In genomic region chr1:54254055-54254454, GRCh38 we compare ENCODE assay signal across 9 cellular contexts. TPM values are rescaled to one million over a fixed set of nuclear protein-coding genes. Genes with fewer than 3 reads are reported as not detected.
DNase-seq lines count a peak whose midpoint lies in the region; ATAC-seq, FAIRE-seq and TF ChIP-seq lines count a peak whose summit lies in the region.
"Had no signal": no experiment of that assay in that cellular context is flagged by ENCODE, and none has a peak within 500 bp of the region (broad histone marks: within the 10 kb centered on the region; RNA-seq: fewer than 3 reads in every experiment).

No MANE protein-coding gene starts in this region.

- FAIRE-seq in A549 (lab: Jason Lieb, UNC), result no peak

- no peak overlapping the region for H3K4me3 ChIP-seq in A549
- peak overlapping the region; percentile 6; the same call in 1 of the 2 replicates for H3K4me3 ChIP-seq in SJCRH30
- no peak overlapping the region for H3K4me3 ChIP-seq in gastroesophageal sphincter

- DNase-seq in A549 (ENCODE audit: low read depth in 1 of 2, low spot score in 1 of 2) (no peak), HK-2 (ENCODE audit: unreplicated experiment) (peak; percentile 67), SJCRH30 (peak; percentile 88 to 92), GM13976 (ENCODE audit: low spot score) (no peak), NCI-H524 treated with DMSO at 0.1 percent for 48 hours (lab: John Stamatoyannopoulos, UW) (no peak), retina (no peak)
- DNase-seq: posterior cingulate gyrus had no signal

- H3K27me3 ChIP-seq in SJCRH30 (no peaks in the 10 kb centered on the region), gastroesophageal sphincter (no peaks in the 10 kb centered on the region)

- CTCF ChIA-PET in A549 (lab: Yijun Ruan, JAX), result interaction anchor here (0.7 kb wide), 1 partner anchor 418 kb away, joined by 3 read pairs; no protein-coding TSS in a partner anchor

- 0 out of 3 replicates have a peak overlapping the region, but pooled peaks have one; percentile 18 for H3K4me2 ChIP-seq in A549

- peak in 1 of 2 experiments; percentile 18; a peak in 3 of 6 replicates for ATAC-seq in A549
- ATAC-seq in gastroesophageal sphincter, result peak; percentile 44
- ATAC-seq in GM18907 (IDR thresholded peaks at IDR 0.05; ENCODE audit: unreplicated experiment), result no peak

- in situ Hi-C loops in GM13976 (cut with MboI; ENCODE audit: low sequenced_read_pairs, unreplicated experiment), result no loop called here

- 85% methylated on average over 8 of the region's 10 CpGs for WGBS in A549 (ENCODE audit: missing lambda C conversion rate)
- WGBS in gastroesophageal sphincter (ENCODE audit: low coverage in 1 of 2), 2 donors, result 25 to 40% methylated on average over 2 of the region's 10 CpGs

- H3K4me1 ChIP-seq in A549 (peaks cover 7% of the 10 kb centered on the region; the same call in 2 of the 3 replicates), SJCRH30 (peaks cover 53% of the 10 kb centered on the region), gastroesophageal sphincter (peaks cover 0 to 27% (median 6%) of the 10 kb centered on the region in 3 donors)

- TF ChIP-seq RAD21 in A549 (conservative IDR thresholded peaks at IDR 0.05 in 1 of 2, IDR thresholded peaks at IDR 0.05 in 1 of 2), result no peak

- no peaks in the 10 kb centered on the region for H3K36me3 ChIP-seq in SJCRH30
- peaks cover 0 to 43% of the 10 kb centered on the region in 2 donors for H3K36me3 ChIP-seq in gastroesophageal sphincter

- H3K27ac ChIP-seq in A549 (peak overlapping the region in 1 of 2 experiments; percentile 70; a peak in 2 of 6 replicates), SJCRH30 (peak overlapping the region; percentile 86), gastroesophageal sphincter (no peak overlapping the region)

- TF ChIP-seq CTCF in A549 (IDR thresholded peaks at IDR 0.05) (no peak), gastroesophageal sphincter (IDR thresholded peaks at IDR 0.05) (no peak), GM13976 (IDR thresholded peaks at IDR 0.05; ENCODE audit: borderline replicate concordance, control extremely low read depth, extremely low read depth, insufficient read depth, missing control alignments) (no peak)

- TF ChIP-seq EP300 in A549 (IDR thresholded peaks at IDR 0.05), result no peak
- TF ChIP-seq EP300 in gastroesophageal sphincter (IDR thresholded peaks at IDR 0.05), result no peak

- H3K9me3 ChIP-seq in A549 (no peaks in the 10 kb centered on the region), SJCRH30 (replicated peaks) (no peaks in the 10 kb centered on the region), gastroesophageal sphincter (no peaks in the 10 kb centered on the region)

- POLR2A ChIA-PET in A549 (lab: Yijun Ruan, JAX), result no interaction called here

- no peak for TF ChIP-seq POLR2A in A549 (IDR thresholded peaks at IDR 0.05; ENCODE audit: low read length)
- TF ChIP-seq POLR2A in gastroesophageal sphincter (IDR thresholded peaks at IDR 0.05), result no peak

TF ChIP-seq in A549, 52 proteins besides CTCF, POLR2A, EP300 and RAD21:
- TF ChIP-seq HES2 (IDR thresholded peaks at IDR 0.05) (no peak), MAFK (IDR thresholded peaks at IDR 0.05; ENCODE audit: partially characterized antibody) (no peak), FOSB (CRISPR knock-in tag; IDR thresholded peaks at IDR 0.05) (no peak), MYC (IDR thresholded peaks at IDR 0.05; ENCODE audit: borderline replicate concordance, low read length) (no peak), USF2 (IDR thresholded peaks at IDR 0.05) (no peak), RARB (CRISPR knock-in tag; IDR thresholded peaks at IDR 0.05) (no peak), HOXB13 (CRISPR knock-in tag; IDR thresholded peaks at IDR 0.05; ENCODE audit: low read depth) (no peak), RFX5 (IDR thresholded peaks at IDR 0.05) (no peak), SREBF2 (IDR thresholded peaks at IDR 0.05) (no peak), CHD2 (IDR thresholded peaks at IDR 0.05; ENCODE audit: low read length, partially characterized antibody) (no peak)

RNA-seq across cellular contexts. Expression of gene MRPL37, which starts 54.1 kb away (rescaled TPM):
- polyA plus RNA-seq in A549 (2011; rRNA removed), result 16.2 and 33.0 TPM in 2 replicates
- 15.8 and 20.6 TPM in 2 replicates for polyA plus RNA-seq in A549 (2012; cell fraction: cytosol; rRNA removed)
- 11.7 and 27.6 TPM in 2 replicates for polyA plus RNA-seq in A549 (2012; cell fraction: nucleus; rRNA removed)
- 64.8 to 70.4 TPM (median 68.9 TPM) in 3 replicates for polyA plus RNA-seq in A549 (2017; fragmentation: RNase III; extraction: RNeasy Plus Mini Kit Qiagen cat#74134 plus additional on column Dnase treatment)
- polyA minus RNA-seq in A549 (2011; rRNA and poly(A)+ RNA removed), result 14.1 and 16.1 TPM in 2 replicates
- total RNA-seq in SJCRH30 (2014; rRNA removed; shearing (Covaris generic)), result 139 and 142 TPM in 2 replicates
- total RNA-seq in gastroesophageal sphincter, result 10 to 100 TPM; 37.3 to 64.5 (median 52.0) TPM

RNA-seq across cellular contexts. Expression of gene CYB5RL, which starts 54.2 kb away (rescaled TPM):
- polyA plus RNA-seq in A549 (2011; rRNA removed) (3.6 and 5.0 TPM in 2 replicates), A549 (2017; fragmentation: RNase III; extraction: RNeasy Plus Mini Kit Qiagen cat#74134 plus additional on column Dnase treatment) (3.4 to 4.2 TPM (median 4.0 TPM) in 3 replicates)
- polyA plus RNA-seq in A549 (2012; cell fraction: cytosol; rRNA removed), result 4.2 and 4.6 TPM in 2 replicates
- 7.7 and 8.4 TPM in 2 replicates for polyA plus RNA-seq in A549 (2012; cell fraction: nucleus; rRNA removed)
- 5.0 and 6.0 TPM in 2 replicates for polyA minus RNA-seq in A549 (2011; rRNA and poly(A)+ RNA removed)
- 6.4 and 7.0 TPM in 2 replicates for total RNA-seq in SJCRH30 (2014; rRNA removed; shearing (Covaris generic))
- total RNA-seq in gastroesophageal sphincter, result 1 to 10 TPM; 2.2 to 4.1 (median 3.0) TPM

Comparison
In these comparisons a context has a peak if more than half of its experiments do, and no peak if none do; other contexts are left out.
1. DNase-seq: peak in HK-2 (single experiment) and SJCRH30 (2 of 2); none in A549 (0 of 2), GM13976 (single experiment), NCI-H524 treated with DMSO at 0.1 percent for 48 hours (single experiment) and retina (single experiment).